ENCODE assay signal across 8 cellular contexts in the genomic region with DNA sequence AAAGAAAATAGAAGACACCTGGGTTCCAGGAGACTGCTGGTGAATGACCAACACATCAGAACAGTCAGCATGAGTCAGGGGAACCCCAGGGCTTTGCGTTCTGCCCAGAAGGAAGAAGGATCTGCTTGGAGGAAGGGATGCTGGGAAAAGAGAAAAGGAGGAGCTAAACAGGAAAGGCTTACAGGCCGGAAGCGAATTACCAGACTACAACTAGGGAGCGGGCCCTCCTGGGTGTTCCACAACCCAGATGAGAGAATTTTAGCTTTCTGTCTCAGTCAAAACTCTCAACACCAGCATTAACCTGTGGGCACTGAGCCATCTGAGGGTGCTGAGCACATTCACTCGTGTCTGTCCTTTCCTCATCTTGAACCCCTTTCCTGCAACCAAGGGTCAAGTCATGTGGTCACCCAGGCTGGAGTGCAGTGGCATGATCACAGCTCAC. TPM values are rescaled to one million over a fixed set of nuclear protein-coding genes. Genes with fewer than 3 reads are reported as not detected.
DNase-seq lines count a peak whose midpoint lies in the region; ATAC-seq and TF ChIP-seq lines count a peak whose summit lies in the region.

No MANE protein-coding gene starts in this region.

- intact Hi-C loops in left ventricle myocardium inferior (cut with micrococcal nuclease) (no loop called here), cardiac septum (cut with DNase I) (loop anchor here (1.0 to 10.0 kb wide), 2 partner anchors 17 to 223 kb away; no protein-coding TSS in a partner anchor)

- CTCF ChIA-PET in activated CD8-positive, alpha-beta T cell treated with anti-CD3 and anti-CD28 coated beads, Interleukin-2, amount 10 ng/mL, durations not matched to agents 7 days and 5 days (lab: Charles Lee), result interaction anchor here (0.6 to 1.8 kb wide), 2 partner anchors 225 to 243 kb away, joined by 3 to 5 read pairs; no protein-coding TSS in a partner anchor

- H3K9me3 ChIP-seq in left ventricle myocardium inferior (replicated peaks), result no peaks in the 10 kb centered on the region

- DNase-seq in left ventricle myocardium inferior (no peak), cardiac septum (ENCODE audit: low spot score) (no peak), islet precursor cell (peak; percentile 68), mesothelial cell of epicardium (ENCODE audit: low spot score in 2 of 2, unreplicated experiment in 2 of 2) (no peak), D341Med (ENCODE audit: low spot score) (no peak)
- DNase-seq in activated CD8-positive, alpha-beta T cell treated with anti-CD3 and anti-CD28 coated beads, Interleukin-2, amount 10 ng/mL, durations not matched to agents 7 days and 5 days, result no peak

- POLR2A ChIA-PET in activated CD8-positive, alpha-beta T cell treated with anti-CD3 and anti-CD28 coated beads, Interleukin-2, amount 10 ng/mL, durations not matched to agents 7 days and 5 days (lab: Charles Lee), result interaction anchor here (1.8 to 2.2 kb wide), 2 partner anchors 18 to 20 kb away, joined by 5 to 6 read pairs; no protein-coding TSS in a partner anchor

- H3K36me3 ChIP-seq in left ventricle myocardium inferior, result no peaks in the 10 kb centered on the region

- peaks cover 84% of the 10 kb centered on the region for H3K4me1 Mint-ChIP-seq in activated CD8-positive, alpha-beta T cell treated with anti-CD3 and anti-CD28 coated beads, Interleukin-2, amount 10 ng/mL, durations not matched to agents 7 days and 5 days (ENCODE audit: low read depth)
- H3K4me1 Mint-ChIP-seq in mesothelial cell of epicardium, result peaks cover 43% of the 10 kb centered on the region

- H3K27ac Mint-ChIP-seq in activated CD8-positive, alpha-beta T cell treated with anti-CD3 and anti-CD28 coated beads, Interleukin-2, amount 10 ng/mL, durations not matched to agents 7 days and 5 days, result peak overlapping the region; percentile 44
- no peak overlapping the region for H3K27ac Mint-ChIP-seq in mesothelial cell of epicardium

- H3K27me3 Mint-ChIP-seq in activated CD8-positive, alpha-beta T cell treated with anti-CD3 and anti-CD28 coated beads, Interleukin-2, amount 10 ng/mL, durations not matched to agents 7 days and 5 days (ENCODE audit: low read depth), result no peaks in the 10 kb centered on the region
- H3K27me3 Mint-ChIP-seq in mesothelial cell of epicardium (ENCODE audit: low read depth), result no peaks in the 10 kb centered on the region

- H3K4me1 ChIP-seq in left ventricle myocardium inferior, result peaks cover 99% of the 10 kb centered on the region

- peaks cover 8% of the 10 kb centered on the region for H3K9me3 Mint-ChIP-seq in activated CD8-positive, alpha-beta T cell treated with anti-CD3 and anti-CD28 coated beads, Interleukin-2, amount 10 ng/mL, durations not matched to agents 7 days and 5 days (ENCODE audit: insufficient read depth)
- H3K9me3 Mint-ChIP-seq in mesothelial cell of epicardium, result peaks cover 10% of the 10 kb centered on the region

- H3K4me3 ChIP-seq in left ventricle myocardium inferior, result no peak overlapping the region

- no peaks in the 10 kb centered on the region for H3K27me3 ChIP-seq in left ventricle myocardium inferior (ENCODE audit: low read depth)

- TF ChIP-seq CTCF in left ventricle myocardium inferior (IDR thresholded peaks at IDR 0.05; ENCODE audit: borderline replicate concordance) (no peak), mesothelial cell of epicardium (IDR thresholded peaks at IDR 0.05; ENCODE audit: unreplicated experiment) (no peak)

- H3K27ac ChIP-seq in left ventricle myocardium inferior (replicated peaks), result peak overlapping the region; percentile 98

- no peak overlapping the region for H3K4me3 Mint-ChIP-seq in activated CD8-positive, alpha-beta T cell treated with anti-CD3 and anti-CD28 coated beads, Interleukin-2, amount 10 ng/mL, durations not matched to agents 7 days and 5 days
- H3K4me3 Mint-ChIP-seq in mesothelial cell of epicardium, result no peak overlapping the region

- no peak for ATAC-seq in activated CD8-positive, alpha-beta T cell treated with anti-CD3 and anti-CD28 coated beads, Interleukin-2, amount 10 ng/mL, durations not matched to agents 7 days and 5 days
- ATAC-seq in GM21423 (IDR thresholded peaks at IDR 0.05; ENCODE audit: unreplicated experiment), result no peak
- ATAC-seq in GM21447 (IDR thresholded peaks at IDR 0.05; ENCODE audit: unreplicated experiment), result no peak

- peaks cover 55% of the 10 kb centered on the region for H3K36me3 Mint-ChIP-seq in activated CD8-positive, alpha-beta T cell treated with anti-CD3 and anti-CD28 coated beads, Interleukin-2, amount 10 ng/mL, durations not matched to agents 7 days and 5 days (ENCODE audit: low read depth)
- peaks cover 28% of the 10 kb centered on the region for H3K36me3 Mint-ChIP-seq in mesothelial cell of epicardium

RNA-seq across cellular contexts. Expression of gene CDC42EP3, which starts 19.2 kb away (rescaled TPM):
- total RNA-seq in left ventricle myocardium inferior, result 81.9 TPM
- 194 TPM for total RNA-seq in cardiac septum
- 10 to 100 TPM; 30.1 to 33.2 TPM for total RNA-seq in activated CD8-positive, alpha-beta T cell treated with anti-CD3 and anti-CD28 coated beads, Interleukin-2, amount 10 ng/mL, durations not matched to agents 7 days and 5 days
- total RNA-seq in mesothelial cell of epicardium, result 48.7 to 53.8 TPM (median 48.9 TPM) in 3 replicates
